Comparison of ENCODE assay signal across 19 cellular contexts in the genomic region with DNA sequence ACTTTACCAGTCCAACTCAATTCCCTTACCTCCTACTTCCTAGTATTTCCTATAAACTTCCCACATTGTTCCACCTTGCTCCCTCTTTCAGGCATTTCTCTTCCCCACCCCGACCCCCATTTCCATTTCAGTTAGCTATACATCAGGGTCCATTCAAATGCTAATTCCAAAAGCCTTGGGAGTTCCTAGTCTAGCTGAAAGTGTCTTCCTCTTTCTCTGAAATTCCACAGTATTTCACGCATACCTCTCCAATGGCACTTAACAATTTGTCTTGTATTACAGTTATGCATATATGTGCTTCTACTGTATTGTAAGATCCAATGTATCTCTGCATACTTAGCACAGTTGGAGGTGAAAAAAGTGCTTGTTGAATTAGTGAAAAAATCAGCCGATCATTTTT.
DNase-seq lines count a peak whose midpoint lies in the region; ATAC-seq lines count a peak whose summit lies in the region.
"Had no signal": no experiment of that assay in that cellular context is flagged by ENCODE, and none has a peak within 500 bp of the region (broad histone marks: within the 10 kb centered on the region; RNA-seq: fewer than 3 reads in every experiment).

No MANE protein-coding gene starts in this region.

- H3K4me1 Mint-ChIP-seq in stimulated activated naive CD8-positive, alpha-beta T cell treated with anti-CD3 and anti-CD28 coated beads, Interleukin-15, Interleukin-2, amounts not matched to agents 100 ng/mL and 50 ng/mL, for 24 hours (ENCODE audit: low read depth): peaks cover 69% of the 10 kb centered on the region
- H3K4me1 Mint-ChIP-seq in stimulated activated naive CD8-positive, alpha-beta T cell treated with anti-CD3 and anti-CD28 coated beads, Interleukin-15, amount 100 ng/mL, for 72 hours: peaks cover 63% of the 10 kb centered on the region
- peaks cover 67% of the 10 kb centered on the region for H3K4me1 Mint-ChIP-seq in activated naive CD8-positive, alpha-beta T cell treated with anti-CD3 and anti-CD28 coated beads, Interleukin-2, amount 50 U/mL, for 24 hours

- peaks cover 47% of the 10 kb centered on the region for H3K4me1 ChIP-seq in iPS-20b (ENCODE audit: insufficient read depth, low read length)
- H3K4me1 ChIP-seq: BE2C had no signal

- H3K27ac Mint-ChIP-seq in stimulated activated naive CD8-positive, alpha-beta T cell treated with anti-CD3 and anti-CD28 coated beads, Interleukin-15, Interleukin-2, amounts not matched to agents 100 ng/mL and 50 ng/mL, for 24 hours: peak overlapping the region; percentile 18
- no peak overlapping the region for H3K27ac Mint-ChIP-seq in stimulated activated naive CD8-positive, alpha-beta T cell treated with anti-CD3 and anti-CD28 coated beads, Interleukin-15, amount 100 ng/mL, for 72 hours
- peak overlapping the region; percentile 43 for H3K27ac Mint-ChIP-seq in activated naive CD8-positive, alpha-beta T cell treated with anti-CD3 and anti-CD28 coated beads, Interleukin-2, amount 50 U/mL, for 24 hours
- H3K27ac Mint-ChIP-seq: activated naive CD4-positive, alpha-beta T cell treated with anti-CD3 and anti-CD28 coated beads, Interleukin-2, amount 10 ng/mL, durations not matched to agents 7 days and 5 days had no signal

- no peaks in the 10 kb centered on the region for H3K9me3 ChIP-seq in iPS-20b (ENCODE audit: insufficient read depth, low read depth, low read length)
- H3K9me3 ChIP-seq: BE2C had no signal

- H3K9me3 Mint-ChIP-seq in stimulated activated naive CD8-positive, alpha-beta T cell treated with anti-CD3 and anti-CD28 coated beads, Interleukin-15, Interleukin-2, amounts not matched to agents 100 ng/mL and 50 ng/mL, for 24 hours: peaks cover 4% of the 10 kb centered on the region
- H3K9me3 Mint-ChIP-seq in stimulated activated naive CD8-positive, alpha-beta T cell treated with anti-CD3 and anti-CD28 coated beads, Interleukin-15, amount 100 ng/mL, for 72 hours: peaks cover 0 to 6% of the 10 kb centered on the region in 2 donors
- peaks cover 12% of the 10 kb centered on the region for H3K9me3 Mint-ChIP-seq in activated naive CD8-positive, alpha-beta T cell treated with anti-CD3 and anti-CD28 coated beads, Interleukin-2, amount 50 U/mL, for 24 hours
- H3K9me3 Mint-ChIP-seq: activated naive CD4-positive, alpha-beta T cell treated with anti-CD3 and anti-CD28 coated beads, Interleukin-2, amount 10 ng/mL, durations not matched to agents 7 days and 5 days had no signal

- peaks cover 3% of the 10 kb centered on the region; the same call in 1 of the 2 replicates for H3K36me3 ChIP-seq in iPS-20b (ENCODE audit: insufficient read depth, low read depth, low read length)
- H3K36me3 ChIP-seq: BE2C had no signal

- peak overlapping the region; percentile 0 for H3K27ac ChIP-seq in iPS-20b (ENCODE audit: low read length)
- H3K27ac ChIP-seq: PC-9 had no signal

- H3K36me3 Mint-ChIP-seq in stimulated activated naive CD8-positive, alpha-beta T cell treated with anti-CD3 and anti-CD28 coated beads, Interleukin-15, Interleukin-2, amounts not matched to agents 100 ng/mL and 50 ng/mL, for 24 hours (ENCODE audit: low read depth): peaks cover 49% of the 10 kb centered on the region
- H3K36me3 Mint-ChIP-seq in activated naive CD8-positive, alpha-beta T cell treated with anti-CD3 and anti-CD28 coated beads, Interleukin-2, amount 50 U/mL, for 24 hours (ENCODE audit: low read depth): peaks cover 41% of the 10 kb centered on the region

- peak overlapping the region; percentile 55 for H3K4me3 ChIP-seq in iPS-20b (ENCODE audit: low read length)
- H3K4me3 ChIP-seq: GM23248, PC-9 had no signal

- H3K4me3 Mint-ChIP-seq in stimulated activated naive CD8-positive, alpha-beta T cell treated with anti-CD3 and anti-CD28 coated beads, Interleukin-15, Interleukin-2, amounts not matched to agents 100 ng/mL and 50 ng/mL, for 24 hours: no peak overlapping the region
- peak overlapping the region in 1 of 2 donors; percentile 0 for H3K4me3 Mint-ChIP-seq in stimulated activated naive CD8-positive, alpha-beta T cell treated with anti-CD3 and anti-CD28 coated beads, Interleukin-15, amount 100 ng/mL, for 72 hours
- H3K4me3 Mint-ChIP-seq in activated naive CD8-positive, alpha-beta T cell treated with anti-CD3 and anti-CD28 coated beads, Interleukin-2, amount 50 U/mL, for 24 hours: no peak overlapping the region
- H3K4me3 Mint-ChIP-seq: activated naive CD4-positive, alpha-beta T cell treated with anti-CD3 and anti-CD28 coated beads, Interleukin-2, amount 10 ng/mL, durations not matched to agents 7 days and 5 days had no signal

- H3K9ac ChIP-seq in iPS-20b (ENCODE audit: low read depth, low read length): peak overlapping the region; percentile 47; the same call in 1 of the 2 replicates
- H3K9ac ChIP-seq: GM23248 had no signal

- no peaks in the 10 kb centered on the region for H3K27me3 ChIP-seq in iPS-20b (ENCODE audit: insufficient read depth, low read length)
- H3K27me3 ChIP-seq: BE2C had no signal

- H3K27me3 Mint-ChIP-seq in stimulated activated naive CD8-positive, alpha-beta T cell treated with anti-CD3 and anti-CD28 coated beads, Interleukin-15, Interleukin-2, amounts not matched to agents 100 ng/mL and 50 ng/mL, for 24 hours: no peaks in the 10 kb centered on the region
- no peaks in the 10 kb centered on the region for H3K27me3 Mint-ChIP-seq in stimulated activated naive CD8-positive, alpha-beta T cell treated with anti-CD3 and anti-CD28 coated beads, Interleukin-15, amount 100 ng/mL, for 72 hours
- no peaks in the 10 kb centered on the region for H3K27me3 Mint-ChIP-seq in activated naive CD8-positive, alpha-beta T cell treated with anti-CD3 and anti-CD28 coated beads, Interleukin-2, amount 50 U/mL, for 24 hours
- H3K27me3 Mint-ChIP-seq: activated naive CD4-positive, alpha-beta T cell treated with anti-CD3 and anti-CD28 coated beads, Interleukin-2, amount 10 ng/mL, durations not matched to agents 7 days and 5 days had no signal

- DNase-seq in stimulated activated naive CD8-positive, alpha-beta T cell treated with anti-CD3 and anti-CD28 coated beads, Interleukin-15, amount 100 ng/mL, for 72 hours: no peak
- DNase-seq in activated naive CD8-positive, alpha-beta T cell treated with anti-CD3 and anti-CD28 coated beads, Interleukin-2, amount 50 U/mL, for 24 hours: no peak
- DNase-seq in left lobe of liver (ENCODE audit: low spot score) (no peak), T-helper 2 cell (no peak)
- DNase-seq: activated CD4-positive, alpha-beta T cell treated with anti-CD3 and anti-CD28 coated beads, Interleukin-2, amount 50 U/mL, for 1 hour; activated naive CD4-positive, alpha-beta T cell treated with anti-CD3 and anti-CD28 coated beads, Interleukin-2, amount 10 ng/mL, durations not matched to agents 7 days and 5 days; BE2C; effector memory CD4-positive, alpha-beta T cell; NCI-H187; NCI-H82; PC-9; retina; SHP77 treated with DMSO at 0.1 percent for 48 hours; stimulated activated CD4-positive, alpha-beta T cell treated with anti-CD3 and anti-CD28 coated beads, Interleukin-4, amount 100 ng/mL, for 4 hours had no signal

- no peak for ATAC-seq in stimulated activated naive CD8-positive, alpha-beta T cell treated with anti-CD3 and anti-CD28 coated beads, Interleukin-15, amount 100 ng/mL, for 72 hours
- ATAC-seq in activated naive CD8-positive, alpha-beta T cell treated with anti-CD3 and anti-CD28 coated beads, Interleukin-2, amount 50 U/mL, for 24 hours: no peak
- ATAC-seq in left lobe of liver: no peak
- ATAC-seq in GM21367 (IDR thresholded peaks at IDR 0.05; ENCODE audit: unreplicated experiment): no peak
- ATAC-seq in HG03039 (IDR thresholded peaks at IDR 0.05; ENCODE audit: unreplicated experiment): no peak

Comparison
In these comparisons a context has a peak if more than half of its experiments do, and no peak if none do; other contexts are left out.
1. H3K27ac Mint-ChIP-seq: peak in stimulated activated naive CD8-positive, alpha-beta T cell treated with anti-CD3 and anti-CD28 coated beads, Interleukin-15, Interleukin-2, amounts not matched to agents 100 ng/mL and 50 ng/mL, for 24 hours (single experiment) and activated naive CD8-positive, alpha-beta T cell treated with anti-CD3 and anti-CD28 coated beads, Interleukin-2, amount 50 U/mL, for 24 hours (single experiment); none in stimulated activated naive CD8-positive, alpha-beta T cell treated with anti-CD3 and anti-CD28 coated beads, Interleukin-15, amount 100 ng/mL, for 72 hours (0 of 2).